ENCODE assay signal across 1 cellular context in genomic region chr6:36345681-36346417, GRCh38.
TF ChIP-seq lines count a peak whose summit lies in the region.

No MANE protein-coding gene starts in this region.

TF ChIP-seq in HepG2, 621 proteins besides CTCF, POLR2A, EP300 and RAD21:
- TF ChIP-seq RFX1 (IDR thresholded peaks at IDR 0.05) = 0 out of 2 replicates have a peak, but pooled peaks have one; percentile 5
- no peak for TF ChIP-seq CC2D1A (CRISPR knock-in tag; IDR thresholded peaks at IDR 0.05)
- TF ChIP-seq ZFP91 (CRISPR knock-in tag; IDR thresholded peaks at IDR 0.05; ENCODE audit: borderline replicate concordance) = no peak
- TF ChIP-seq, protein P1, sequence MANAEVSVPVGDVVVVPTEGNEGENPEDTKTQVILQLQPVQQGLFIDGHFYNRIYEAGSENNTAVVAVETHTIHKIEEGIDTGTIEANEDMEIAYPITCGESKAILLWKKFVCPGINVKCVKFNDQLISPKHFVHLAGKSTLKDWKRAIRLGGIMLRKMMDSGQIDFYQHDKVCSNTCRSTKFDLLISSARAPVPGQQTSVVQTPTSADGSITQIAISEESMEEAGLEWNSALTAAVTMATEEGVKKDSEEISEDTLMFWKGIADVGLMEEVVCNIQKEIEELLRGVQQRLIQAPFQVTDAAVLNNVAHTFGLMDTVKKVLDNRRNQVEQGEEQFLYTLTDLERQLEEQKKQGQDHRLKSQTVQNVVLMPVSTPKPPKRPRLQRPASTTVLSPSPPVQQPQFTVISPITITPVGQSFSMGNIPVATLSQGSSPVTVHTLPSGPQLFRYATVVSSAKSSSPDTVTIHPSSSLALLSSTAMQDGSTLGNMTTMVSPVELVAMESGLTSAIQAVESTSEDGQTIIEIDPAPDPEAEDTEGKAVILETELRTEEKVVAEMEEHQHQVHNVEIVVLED (CRISPR knock-in tag; IDR thresholded peaks at IDR 0.05; ENCODE audit: borderline replicate concordance) = no peak
TF ChIP-seq in HepG2: peak in this region for 1.
